30 cellular contexts compared by ENCODE assay signal in the genomic region with DNA sequence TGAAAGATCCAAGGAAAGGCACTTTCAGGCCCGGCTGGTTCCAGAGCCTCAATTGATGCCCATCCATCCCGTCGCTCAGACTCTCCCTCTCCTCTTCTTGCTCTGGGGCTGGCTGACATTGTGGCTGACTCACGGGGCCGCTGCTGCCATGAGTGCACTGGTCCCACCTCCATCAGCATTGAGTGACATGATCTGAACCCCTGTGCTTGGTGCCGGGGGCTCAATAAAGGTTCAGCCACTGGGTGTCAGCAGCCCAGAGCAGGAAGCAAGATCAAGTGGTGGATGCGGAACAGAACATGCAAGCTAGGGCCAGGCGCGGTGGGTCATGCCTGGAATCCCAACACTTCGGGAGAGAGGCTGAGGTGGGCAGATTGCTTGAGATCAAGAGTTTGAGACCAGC. TPM values are rescaled to one million over a fixed set of nuclear protein-coding genes. Genes with fewer than 3 reads are reported as not detected.
"Had no signal": no experiment of that assay in that cellular context is flagged by ENCODE, and none has a peak within 500 bp of the region (broad histone marks: within the 10 kb centered on the region; RNA-seq: fewer than 3 reads in every experiment).

No MANE protein-coding gene starts in this region.

- H3K9me3 Mint-ChIP-seq: immature natural killer cell; mesothelial cell of epicardium; natural killer cell; nephron progenitor cell; neural progenitor cell; stimulated activated naive B cell treated with anti-CD40 and anti-IgM and Interleukin-4, amounts not matched to agents 10 μg/mL and 1 μg/mL and 100 μg/mL, for 72 hours had no signal

- H3K9ac ChIP-seq: neural progenitor cell had no signal

- H2AFZ ChIP-seq: neural progenitor cell had no signal

- H3K27ac Mint-ChIP-seq: immature natural killer cell; mesothelial cell of epicardium; natural killer cell; nephron progenitor cell; neural progenitor cell; stimulated activated naive B cell treated with anti-CD40 and anti-IgM and Interleukin-4, amounts not matched to agents 10 μg/mL and 1 μg/mL and 100 μg/mL, for 72 hours had no signal

- H3K4me3 Mint-ChIP-seq: immature natural killer cell, mesothelial cell of epicardium, naive B cell, natural killer cell, nephron progenitor cell, neural progenitor cell had no signal

- H3K27ac ChIP-seq: left ventricle myocardium inferior, neural progenitor cell, pancreas, prostate gland, skin epidermis, stomach, testis, thyroid gland, upper lobe of right lung had no signal

- H3K36me3 ChIP-seq: neural progenitor cell, prostate gland, thyroid gland had no signal

- H3K27me3 ChIP-seq: neural progenitor cell, pancreas, stomach, testis, thyroid gland, upper lobe of right lung had no signal

- H3K36me3 Mint-ChIP-seq: natural killer cell had no signal

- H3K9me3 ChIP-seq: left ventricle myocardium inferior, pancreas, prostate gland, stomach, testis, thyroid gland, upper lobe of right lung had no signal

- H3K4me3 ChIP-seq: left ventricle myocardium inferior, lung, neural progenitor cell, pancreas, prostate gland, skin epidermis, stomach, testis, thyroid gland, upper lobe of right lung had no signal

- DNase-seq: hypothalamus; immature natural killer cell; kidney; left colon; left ventricle myocardium inferior; mesendoderm; naive B cell; natural killer cell; nephron progenitor cell; retina; right cardiac atrium; stimulated activated CD4-positive, alpha-beta T cell treated with anti-CD3 and anti-CD28 coated beads, Interleukin-12 subunit alpha, Interleukin-12 subunit beta, amount 100 ng/mL, for 4 hours; stimulated activated CD4-positive, alpha-beta T cell treated with anti-CD3 and anti-CD28 coated beads, Interleukin-15, amount 100 ng/mL, for 24 hours; stimulated activated CD4-positive, alpha-beta T cell treated with anti-CD3 and anti-CD28 coated beads, Interleukin-2, amount 100 ng/mL, for 24 hours; stimulated activated CD4-positive, alpha-beta T cell treated with anti-CD3 and anti-CD28 coated beads, Interleukin-4, amount 100 ng/mL, for 1 hour; stimulated activated naive B cell treated with anti-CD40 and anti-IgM and Interleukin-4, amounts not matched to agents 10 μg/mL and 1 μg/mL and 100 μg/mL, for 72 hours; stimulated activated naive CD8-positive, alpha-beta T cell treated with anti-CD3 and anti-CD28 coated beads, Interleukin-15, Interleukin-2, amounts not matched to agents 100 U/mL and 50 U/mL, for 24 hours; stomach; testis; thyroid gland; trophoblast cell; upper lobe of right lung had no signal

- ATAC-seq: left colon; natural killer cell; pancreas; right cardiac atrium; sciatic nerve; stimulated activated naive B cell treated with anti-CD40 and anti-IgM and Interleukin-4, amounts not matched to agents 10 μg/mL and 1 μg/mL and 100 μg/mL, for 72 hours; stimulated activated naive CD8-positive, alpha-beta T cell treated with anti-CD3 and anti-CD28 coated beads, Interleukin-15, Interleukin-2, amounts not matched to agents 100 U/mL and 50 U/mL, for 24 hours; upper lobe of right lung had no signal

- H3K4me1 ChIP-seq: left ventricle myocardium inferior, pancreas, prostate gland, stomach, testis, thyroid gland, upper lobe of right lung had no signal

- H3K4me1 Mint-ChIP-seq: immature natural killer cell; naive B cell; natural killer cell; stimulated activated naive B cell treated with anti-CD40 and anti-IgM and Interleukin-4, amounts not matched to agents 10 μg/mL and 1 μg/mL and 100 μg/mL, for 72 hours had no signal

- H3K4me2 ChIP-seq: neural progenitor cell had no signal

- H3K27me3 Mint-ChIP-seq: naive B cell; stimulated activated naive B cell treated with anti-CD40 and anti-IgM and Interleukin-4, amounts not matched to agents 10 μg/mL and 1 μg/mL and 100 μg/mL, for 72 hours had no signal

RNA-seq across cellular contexts. Expression of a gene that starts 39.5 kb away (rescaled TPM):
- total RNA-seq: left colon, mononuclear cell, natural killer cell had no signal
- polyA plus RNA-seq: immature natural killer cell had no signal
